16 cellular contexts compared by ENCODE assay signal in genomic region chr4:21656832-21657231, GRCh38.
DNase-seq lines count a peak whose midpoint lies in the region; ATAC-seq and TF ChIP-seq lines count a peak whose summit lies in the region.
"Had no signal": no experiment of that assay in that cellular context is flagged by ENCODE, and none has a peak within 500 bp of the region (broad histone marks: within the 10 kb centered on the region; RNA-seq: fewer than 3 reads in every experiment).

No MANE protein-coding gene starts in this region.

- in situ Hi-C loops in astrocyte of the cerebellum (cut with HindIII; ENCODE audit: low sequenced_read_pairs) = no loop called here

- intact Hi-C loops in heart right ventricle (cut with DNase I) = no loop called here
- intact Hi-C loops in Right ventricle myocardium superior (cut with DNase I) = no loop called here

- H3K27ac ChIP-seq in heart right ventricle = peak overlapping the region in 2 of 10 donors; percentile 15 to 34
- H3K27ac ChIP-seq: dorsolateral prefrontal cortex, tibial nerve had no signal

- TF ChIP-seq CTCF in heart right ventricle (IDR thresholded peaks at IDR 0.05) (no peak), astrocyte of the cerebellum (IDR thresholded peaks at IDR 0.05; ENCODE audit: low read depth, low read length, missing control alignments) (no peak)

- H3K36me3 ChIP-seq in heart right ventricle (no peaks in the 10 kb centered on the region), skeletal muscle satellite cell (ENCODE audit: insufficient read depth, low read length) (no peaks in the 10 kb centered on the region)
- H3K36me3 ChIP-seq: tibial nerve had no signal

- ATAC-seq in heart right ventricle = peak in 6 of 8 donors; percentile 46 to 91 (median 80)
- no peak for ATAC-seq in Right ventricle myocardium superior (ENCODE audit: poor library complexity)
- ATAC-seq in HG03025 (IDR thresholded peaks at IDR 0.05; ENCODE audit: low FRiP score, unreplicated experiment) = no peak
- ATAC-seq in HG03095 (IDR thresholded peaks at IDR 0.05; ENCODE audit: unreplicated experiment) = no peak
- ATAC-seq: activated CD8-positive, alpha-beta T cell treated with anti-CD3 and anti-CD28 coated beads, Interleukin-2, amount 10 ng/mL, durations not matched to agents 7 days and 5 days; naive thymus-derived CD8-positive, alpha-beta T cell; sciatic nerve had no signal

- H3K9ac ChIP-seq in skeletal muscle satellite cell (ENCODE audit: low read depth, low read length) = no peak overlapping the region

- H3K27me3 ChIP-seq in heart right ventricle = no peaks in the 10 kb centered on the region
- no peaks in the 10 kb centered on the region for H3K27me3 ChIP-seq in skeletal muscle satellite cell (ENCODE audit: control insufficient read depth, insufficient read depth, low read length)
- H3K27me3 ChIP-seq: dorsolateral prefrontal cortex, tibial nerve had no signal

- WGBS in heart right ventricle, 2 donors = 42 to 47% methylated on average over 2 of the region's 2 CpGs

- H3K4me2 ChIP-seq in skeletal muscle satellite cell (ENCODE audit: low read length) = peak overlapping the region; percentile 25

- DNase-seq in heart right ventricle = no peak
- DNase-seq in Right ventricle myocardium superior = no peak
- peak; percentile 5 for DNase-seq in astrocyte of the cerebellum (ENCODE audit: low read depth)
- peak; percentile 77 for DNase-seq in glomerular visceral epithelial cell (ENCODE audit: extremely low spot score)
- DNase-seq in NCI-H446 treated with DMSO at 0.1 percent for 48 hours (lab: John Stamatoyannopoulos, UW) = no peak
- DNase-seq: activated CD8-positive, alpha-beta T cell treated with anti-CD3 and anti-CD28 coated beads, Interleukin-2, amount 10 ng/mL, durations not matched to agents 7 days and 5 days; activated naive CD4-positive, alpha-beta T cell treated with anti-CD3 and anti-CD28 coated beads for 36 hours; DMS79; dorsolateral prefrontal cortex; naive thymus-derived CD8-positive, alpha-beta T cell; NCI-H1694 treated with DMSO at 0.1 percent for 48 hours had no signal

- peaks cover 0 to 4% (median 0%) of the 10 kb centered on the region in 11 donors for H3K9me3 ChIP-seq in heart right ventricle
- no peaks in the 10 kb centered on the region for H3K9me3 ChIP-seq in skeletal muscle satellite cell (replicated peaks; ENCODE audit: low read length)
- H3K9me3 ChIP-seq: tibial nerve had no signal

- H3K4me3 ChIP-seq in heart right ventricle (no peak overlapping the region), astrocyte of the cerebellum (ENCODE audit: low read depth, low read length) (no peak overlapping the region), skeletal muscle satellite cell (ENCODE audit: low read length) (no peak overlapping the region)
- H3K4me3 ChIP-seq: dorsolateral prefrontal cortex, tibial nerve had no signal

- H3K4me1 ChIP-seq in heart right ventricle (peaks cover 0 to 8% (median 0%) of the 10 kb centered on the region in 9 donors), skeletal muscle satellite cell (ENCODE audit: control insufficient read depth, insufficient read depth, low read length) (peaks cover 16% of the 10 kb centered on the region)
- H3K4me1 ChIP-seq: tibial nerve had no signal

Comparison
In these comparisons a context has a peak if more than half of its experiments do, and no peak if none do; other contexts are left out.
1. ATAC-seq: peak in heart right ventricle (6 of 8); none in Right ventricle myocardium superior (single experiment), HG03025 (single experiment) and HG03095 (single experiment).
2. DNase-seq: peak in astrocyte of the cerebellum (single experiment) and glomerular visceral epithelial cell (single experiment); none in heart right ventricle (0 of 2), Right ventricle myocardium superior (single experiment) and NCI-H446 treated with DMSO at 0.1 percent for 48 hours (single experiment).